ENCODE assay signal across 29 cellular contexts in the genomic region with DNA sequence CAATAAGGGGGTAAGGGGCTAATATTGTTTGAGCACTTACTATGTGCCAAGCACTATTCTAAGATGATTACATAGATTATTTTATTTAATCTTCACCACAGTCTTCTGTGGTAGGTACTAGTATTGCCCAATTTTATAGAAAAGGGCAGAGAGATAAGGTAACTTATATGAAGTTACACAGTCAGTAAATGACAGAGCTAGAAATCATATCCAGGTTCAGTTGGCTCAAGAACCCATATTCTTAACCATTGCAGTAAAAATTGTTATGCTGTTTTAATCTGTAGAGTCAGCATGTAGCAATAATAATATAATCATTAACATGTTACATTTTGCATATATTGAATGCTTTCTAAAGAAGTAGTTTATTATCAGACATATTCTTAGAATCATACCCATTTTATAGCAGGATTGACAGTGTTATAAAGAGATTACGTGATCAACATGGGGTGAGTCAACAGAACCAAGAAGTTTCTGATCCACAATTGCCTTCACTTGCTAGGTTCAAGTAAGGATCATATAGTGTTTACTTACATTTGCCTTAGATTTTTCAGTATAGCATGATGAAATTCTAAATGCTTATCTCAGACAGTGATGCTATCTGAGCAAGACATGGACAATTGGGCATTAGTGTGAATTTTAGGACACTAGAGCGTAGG.
"Had no signal": no experiment of that assay in that cellular context is flagged by ENCODE, and none has a peak within 500 bp of the region (broad histone marks: within the 10 kb centered on the region; RNA-seq: fewer than 3 reads in every experiment).

No MANE protein-coding gene starts in this region.

- H3K27ac ChIP-seq: ascending aorta, breast epithelium, cardiac muscle cell, coronary artery, dorsolateral prefrontal cortex, VCaP had no signal

- H3K4me3 ChIP-seq: ascending aorta, breast epithelium, cardiac muscle cell, coronary artery, dorsolateral prefrontal cortex had no signal

- H3K36me3 ChIP-seq: ascending aorta, breast epithelium had no signal

- H3K4me1 ChIP-seq: ascending aorta, breast epithelium had no signal

- FAIRE-seq: frontal cortex, TTC549 had no signal

- H3K9me3 ChIP-seq: ascending aorta, breast epithelium had no signal

- DNase-seq: activated CD4-positive, alpha-beta memory T cell treated with anti-CD3 and anti-CD28 coated beads, Interleukin-2, amount 10 ng/mL, durations not matched to agents 7 days and 5 days; activated CD4-positive, alpha-beta T cell treated with anti-CD3 and anti-CD28 coated beads for 1 hour; activated CD4-positive, alpha-beta T cell treated with anti-CD3 and anti-CD28 coated beads for 4 hours; activated CD4-positive, alpha-beta T cell treated with anti-CD3 and anti-CD28 coated beads, Interleukin-2, amount 10 ng/mL, durations not matched to agents 7 days and 5 days; activated CD4-positive, alpha-beta T cell treated with anti-CD3 and anti-CD28 coated beads, Interleukin-2, amount 50 U/mL, for 4 hours; activated CD8-positive, alpha-beta memory T cell treated with anti-CD3 and anti-CD28 coated beads, Interleukin-2, amount 50 U/mL, for 48 hours; activated gamma-delta T cell; activated naive CD4-positive, alpha-beta T cell; activated naive CD4-positive, alpha-beta T cell treated with anti-CD3 and anti-CD28 coated beads, Interleukin-2, amount 10 ng/mL, durations not matched to agents 7 days and 5 days; activated naive CD8-positive, alpha-beta T cell treated with anti-CD3 and anti-CD28 coated beads, Interleukin-2, amount 10 ng/mL, durations not matched to agents 7 days and 5 days; activated T-cell treated with anti-CD3 and anti-CD28 coated beads for 4 hours; activated T-cell treated with anti-CD3 and anti-CD28 coated beads, Interleukin-2, amount 50 U/mL, for 24 hours; activated T-cell treated with anti-CD3 and anti-CD28 coated beads, Interleukin-2, amount 50 U/mL, for 72 hours; central memory CD4-positive, alpha-beta T cell; cerebellar nuclear complex; dorsolateral prefrontal cortex; effector memory CD4-positive, alpha-beta T cell; foreskin fibroblast; head of caudate nucleus; T-helper 2 cell had no signal

- H3K27me3 ChIP-seq: ascending aorta, breast epithelium, cardiac muscle cell, dorsolateral prefrontal cortex had no signal

- ATAC-seq: activated naive CD4-positive, alpha-beta T cell treated with anti-CD3 and anti-CD28 coated beads, Interleukin-2, amount 50 U/mL, for 72 hours; activated T-cell treated with anti-CD3 and anti-CD28 coated beads, Interleukin-2, amount 50 U/mL, for 72 hours; esophagus mucosa had no signal
